30 cellular contexts compared by ENCODE assay signal in the genomic region with DNA sequence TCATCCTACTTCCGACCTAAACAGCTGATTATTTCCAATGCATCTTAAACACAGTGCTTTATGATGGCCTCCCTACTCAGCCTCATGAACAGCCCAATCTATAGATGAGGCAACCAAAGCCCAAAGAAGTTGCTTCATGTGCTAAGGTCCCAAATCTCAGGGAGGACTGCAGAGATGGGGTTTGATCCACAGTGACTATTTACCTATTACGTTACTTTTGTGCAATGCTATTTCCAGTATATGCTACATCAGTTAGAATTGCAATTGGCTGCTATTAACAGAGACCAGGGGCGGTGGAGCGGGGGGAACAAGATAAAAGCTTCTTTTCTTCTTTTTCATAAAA.
"Had no signal": no experiment of that assay in that cellular context is flagged by ENCODE, and none has a peak within 500 bp of the region (broad histone marks: within the 10 kb centered on the region; RNA-seq: fewer than 3 reads in every experiment).

No MANE protein-coding gene starts in this region.

- H3K27ac ChIP-seq: esophagus muscularis mucosa, foreskin keratinocyte, gastroesophageal sphincter, heart left ventricle, hepatocyte, left lung, neural progenitor cell, parathyroid adenoma, suprapubic skin, transverse colon, vagina had no signal

- H3K4me2 ChIP-seq: hepatocyte, neural progenitor cell, smooth muscle cell had no signal

- H3K4me3 ChIP-seq: esophagus muscularis mucosa, gastroesophageal sphincter, heart left ventricle, hepatocyte, left lung, mucosa of descending colon, neural progenitor cell, smooth muscle cell, suprapubic skin, transverse colon, vagina had no signal

- H3K27ac Mint-ChIP-seq: mesothelial cell of epicardium; natural killer cell treated with Interleukin-12 subunit alpha and Interleukin-12 subunit beta and Interleukin-15 and Interleukin-18, amount 100 ng/mL, for 72 hours; progenitor cell of endocrine pancreas; stimulated activated naive CD8-positive, alpha-beta T cell treated with anti-CD3 and anti-CD28 coated beads, Interleukin-15, amount 100 ng/mL, for 72 hours had no signal

- H3K4me1 ChIP-seq: esophagus muscularis mucosa, foreskin keratinocyte, gastroesophageal sphincter, heart left ventricle, left lung, parathyroid adenoma, suprapubic skin, transverse colon, vagina had no signal

- H3K27me3 ChIP-seq: esophagus muscularis mucosa, gastroesophageal sphincter, heart left ventricle, hepatocyte, left lung, neural progenitor cell, suprapubic skin, transverse colon, vagina had no signal

- H3K4me1 Mint-ChIP-seq: stimulated activated naive CD8-positive, alpha-beta T cell treated with anti-CD3 and anti-CD28 coated beads, Interleukin-15, amount 100 ng/mL, for 72 hours had no signal

- H3K9me3 ChIP-seq: esophagus muscularis mucosa, gastroesophageal sphincter, heart left ventricle, left lung, mucosa of descending colon, suprapubic skin, transverse colon, vagina had no signal

- H3K36me3 ChIP-seq: esophagus muscularis mucosa, gastroesophageal sphincter, heart left ventricle, left lung, neural progenitor cell, suprapubic skin, transverse colon, vagina had no signal

- H3K36me3 Mint-ChIP-seq: mesothelial cell of epicardium; naive B cell; natural killer cell treated with Interleukin-12 subunit alpha and Interleukin-12 subunit beta and Interleukin-15 and Interleukin-18, amount 100 ng/mL, for 72 hours; neural progenitor cell had no signal

- DNase-seq: dermis blood vessel endothelial cell; effector memory CD4-positive, alpha-beta T cell; foreskin keratinocyte; heart left ventricle; left cardiac atrium; left lung; mesenchymal stem cell; mucosa of descending colon; naive B cell; stimulated activated CD4-positive, alpha-beta T cell treated with anti-CD3 and anti-CD28 coated beads, Interleukin-12 subunit alpha, Interleukin-12 subunit beta, amount 100 ng/mL, for 4 hours; stimulated activated CD4-positive, alpha-beta T cell treated with anti-CD3 and anti-CD28 coated beads, Interleukin-1b, Interleukin-23, amount 100 ng/mL, for 48 hours; stimulated activated CD4-positive, alpha-beta T cell treated with anti-CD3 and anti-CD28 coated beads, Interleukin-4, amount 100 ng/mL, for 1 hour; stimulated activated CD8-positive, alpha-beta memory T cell treated with anti-CD3 and anti-CD28 coated beads, Interleukin-4, amount 100 ng/mL, for 48 hours; stimulated activated naive CD4-positive, alpha-beta T cell; stimulated activated naive CD8-positive, alpha-beta T cell treated with anti-CD3 and anti-CD28 coated beads, Interleukin-15, amount 100 ng/mL, for 72 hours; transverse colon had no signal

- H3K9ac ChIP-seq: neural progenitor cell, parathyroid adenoma had no signal

- H3K9me3 Mint-ChIP-seq: mesothelial cell of epicardium; natural killer cell treated with Interleukin-12 subunit alpha and Interleukin-12 subunit beta and Interleukin-15 and Interleukin-18, amount 100 ng/mL, for 72 hours; stimulated activated naive CD8-positive, alpha-beta T cell treated with anti-CD3 and anti-CD28 coated beads, Interleukin-15, amount 100 ng/mL, for 72 hours had no signal

- H2AFZ ChIP-seq: hepatocyte, neural progenitor cell, parathyroid adenoma had no signal

- H3K79me2 ChIP-seq: hepatocyte, parathyroid adenoma had no signal

- FAIRE-seq: endothelial cell of umbilical vein, islet of Langerhans had no signal

- H3K4me3 Mint-ChIP-seq: mesothelial cell of epicardium; naive B cell; natural killer cell treated with Interleukin-12 subunit alpha and Interleukin-12 subunit beta and Interleukin-15 and Interleukin-18, amount 100 ng/mL, for 72 hours; neural progenitor cell; stimulated activated naive CD8-positive, alpha-beta T cell treated with anti-CD3 and anti-CD28 coated beads, Interleukin-15, amount 100 ng/mL, for 72 hours had no signal

- ATAC-seq: foreskin keratinocyte; gastroesophageal sphincter; heart left ventricle; left cardiac atrium; left lung; mucosa of descending colon; natural killer cell treated with Interleukin-12 subunit alpha and Interleukin-12 subunit beta and Interleukin-15 and Interleukin-18, amount 100 ng/mL, for 72 hours; sciatic nerve; stimulated activated naive CD8-positive, alpha-beta T cell treated with anti-CD3 and anti-CD28 coated beads, Interleukin-15, amount 100 ng/mL, for 72 hours had no signal
